In genomic region chr18:64645753-64646152, GRCh38 we compare ENCODE assay signal across 31 cellular contexts.
"Had no signal": no experiment of that assay in that cellular context is flagged by ENCODE, and none has a peak within 500 bp of the region (broad histone marks: within the 10 kb centered on the region; RNA-seq: fewer than 3 reads in every experiment).

No MANE protein-coding gene starts in this region.

- H3K9me3 ChIP-seq: esophagus muscularis mucosa had no signal

- H3K27me3 Mint-ChIP-seq: activated B cell treated with CpG ODN at 0.5 μM for 24 hours; activated CD8-positive, alpha-beta T cell treated with anti-CD3 and anti-CD28 coated beads for 36 hours; activated naive CD8-positive, alpha-beta T cell; activated T-helper 17 cell treated with anti-CD3 and anti-CD28 coated beads, Interleukin-2, amount 50 U/mL, for 72 hours; effector memory CD8-positive, alpha-beta T cell; T-helper 17 cell had no signal

- H3K27me3 ChIP-seq: esophagus muscularis mucosa had no signal

- H3K27ac Mint-ChIP-seq: activated B cell treated with CpG ODN at 0.5 μM for 24 hours; activated CD8-positive, alpha-beta T cell treated with anti-CD3 and anti-CD28 coated beads for 36 hours; activated naive CD8-positive, alpha-beta T cell; activated T-helper 17 cell treated with anti-CD3 and anti-CD28 coated beads, Interleukin-2, amount 50 U/mL, for 72 hours; effector memory CD8-positive, alpha-beta T cell; T-helper 17 cell; T-helper 2 cell treated with Interferon-gamma antibody and Interleukin-4, amounts not matched to agents 5 μg/mL and 100 μg/mL, for 36 hours had no signal

- H3K27ac ChIP-seq: esophagus muscularis mucosa, WERI-Rb-1 had no signal

- DNase-seq: activated B cell treated with CpG ODN at 0.5 μM for 24 hours; activated CD4-positive, alpha-beta T cell treated with anti-CD3 and anti-CD28 coated beads for 48 hours; activated CD4-positive, alpha-beta T cell treated with anti-CD3 and anti-CD28 coated beads, Interleukin-2, amount 50 U/mL, for 1 hour; activated CD4-positive, alpha-beta T cell treated with anti-CD3 and anti-CD28 coated beads, Interleukin-2, amount 50 U/mL, for 48 hours; activated CD8-positive, alpha-beta memory T cell treated with anti-CD3 and anti-CD28 coated beads for 24 hours; activated CD8-positive, alpha-beta T cell treated with anti-CD3 and anti-CD28 coated beads for 36 hours; activated effector memory CD4-positive, alpha-beta T cell treated with Interleukin-2 at 50 U/mL for 16 hours; activated gamma-delta T cell treated with Interleukin-2 at 50 U/mL for 16 hours; activated naive CD4-positive, alpha-beta T cell treated with anti-CD3 and anti-CD28 coated beads, Interleukin-2, amount 50 U/mL, for 16 hours; activated naive CD4-positive, alpha-beta T cell treated with Interleukin-2 at 50 U/mL for 16 hours; activated T-cell treated with anti-CD3 and anti-CD28 coated beads, Interleukin-2, amount 50 U/mL, for 4 hours; amniotic stem cell; anterior cingulate cortex; caudate nucleus; cortex of kidney; dermis blood vessel endothelial cell; effector CD4-positive, alpha-beta T cell; effector memory CD8-positive, alpha-beta T cell; erythroblast; foreskin melanocyte; T-helper 1 cell; T-helper 17 cell; T1000; WERI-Rb-1 had no signal

- H3K4me1 Mint-ChIP-seq: activated B cell treated with CpG ODN at 0.5 μM for 24 hours; activated T-helper 17 cell treated with anti-CD3 and anti-CD28 coated beads, Interleukin-2, amount 50 U/mL, for 72 hours; T-helper 17 cell had no signal

- ATAC-seq: activated CD4-positive, CD25-positive, alpha-beta regulatory T cell treated with anti-CD3 and anti-CD28 coated beads, Interleukin-2, amount 50 U/mL, for 24 hours; activated CD8-positive, alpha-beta T cell treated with anti-CD3 and anti-CD28 coated beads for 36 hours; activated T-cell treated with anti-CD3 and anti-CD28 coated beads, Interleukin-2, amount 50 U/mL, for 4 hours; activated T-helper 17 cell treated with anti-CD3 and anti-CD28 coated beads, Interleukin-2, amount 50 U/mL, for 72 hours; effector memory CD8-positive, alpha-beta T cell; T-helper 17 cell had no signal

- FAIRE-seq: astrocyte, colon had no signal

- H3K36me3 ChIP-seq: esophagus muscularis mucosa, WERI-Rb-1 had no signal

- H3K36me3 Mint-ChIP-seq: activated naive CD8-positive, alpha-beta T cell had no signal

- H3K4me3 ChIP-seq: esophagus muscularis mucosa had no signal

- H3K4me3 Mint-ChIP-seq: activated B cell treated with CpG ODN at 0.5 μM for 24 hours; activated CD8-positive, alpha-beta T cell treated with anti-CD3 and anti-CD28 coated beads for 36 hours; activated naive CD8-positive, alpha-beta T cell; activated T-cell treated with anti-CD3 and anti-CD28 coated beads, Interleukin-2, amount 50 U/mL, for 4 hours; activated T-helper 17 cell treated with anti-CD3 and anti-CD28 coated beads, Interleukin-2, amount 50 U/mL, for 72 hours; effector memory CD8-positive, alpha-beta T cell; T-helper 17 cell; T-helper 2 cell treated with Interferon-gamma antibody and Interleukin-4, amounts not matched to agents 5 μg/mL and 100 μg/mL, for 36 hours had no signal

- H3K4me1 ChIP-seq: esophagus muscularis mucosa had no signal
